Comparison of ENCODE assay signal across 14 cellular contexts in the genomic region with DNA sequence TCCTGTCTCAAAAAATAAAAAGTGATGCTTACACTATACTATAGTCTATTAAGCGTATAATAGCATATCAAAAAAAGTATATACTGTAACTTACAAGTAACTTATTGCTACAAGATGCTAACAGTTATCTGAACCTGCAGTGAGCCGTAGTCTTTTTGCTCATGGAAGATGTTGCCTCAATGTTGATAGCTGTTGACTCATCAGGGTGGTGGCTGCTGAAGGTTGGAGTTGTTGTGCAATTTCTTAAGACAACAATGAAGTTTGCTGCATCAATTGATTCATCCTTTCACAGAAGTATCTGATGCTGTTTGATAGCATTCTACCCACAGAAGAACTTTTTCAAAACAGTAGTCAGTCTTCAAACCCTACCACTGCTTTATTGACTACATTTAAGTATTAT. TPM values are rescaled to one million over a fixed set of nuclear protein-coding genes. Genes with fewer than 3 reads are reported as not detected.
A peak's percentile ranks its signal among the peaks of the same experiment; 100 is the strongest.
DNase-seq lines count a peak whose midpoint lies in the region; ATAC-seq and TF ChIP-seq lines count a peak whose summit lies in the region.
"Had no signal": no experiment of that assay in that cellular context is flagged by ENCODE, and none has a peak within 500 bp of the region (broad histone marks: within the 10 kb centered on the region; RNA-seq: fewer than 3 reads in every experiment).

No MANE protein-coding gene starts in this region.

- no peak for TF ChIP-seq CTCF in BJ (IDR thresholded peaks at IDR 0.05; ENCODE audit: insufficient read depth, low read depth, low read length)
- TF ChIP-seq CTCF in IMR-90 (conservative IDR thresholded peaks at IDR 0.05; ENCODE audit: low read depth, low read length), result no peak
- no peak for TF ChIP-seq CTCF in brain microvascular endothelial cell (IDR thresholded peaks at IDR 0.05; ENCODE audit: low read depth, low read length, missing control alignments)

- no peak overlapping the region for H2BK120ac ChIP-seq in IMR-90 (ENCODE audit: low read depth, low read length)

- peaks cover 5% of the 10 kb centered on the region for H3K9me3 ChIP-seq in IMR-90 (ENCODE audit: control insufficient read depth, insufficient read depth, low read length)
- H3K9me3 ChIP-seq: prostate gland had no signal

- in situ Hi-C loops in IMR-90 (cut with MboI; ENCODE audit: low sequenced_read_pairs), result no loop called here
- in situ Hi-C loops in brain microvascular endothelial cell (cut with HindIII; ENCODE audit: low pct_ligation_motif_present, low sequenced_read_pairs), result no loop called here

- no TSS peak for BruUV-seq in IMR-90 (replicated peaks; lab: Mats Ljungman, UMichigan)

- ATAC-seq in IMR-90 (ENCODE audit: low read depth) (no peak), GM21381 (IDR thresholded peaks at IDR 0.05; ENCODE audit: unreplicated experiment) (no peak), GM21737 (IDR thresholded peaks at IDR 0.05; ENCODE audit: unreplicated experiment) (no peak)

- H2BK20ac ChIP-seq in IMR-90 (ENCODE audit: low read depth, low read length), result no peak overlapping the region

- H3K9me1 ChIP-seq in IMR-90 (ENCODE audit: insufficient read depth, low read length), result no peaks in the 10 kb centered on the region

- no peaks in the 10 kb centered on the region for H3K4me1 ChIP-seq in IMR-90 (ENCODE audit: control insufficient read depth, insufficient read depth, low read length)
- H3K4me1 ChIP-seq: prostate gland had no signal

- no peak overlapping the region for H2BK5ac ChIP-seq in IMR-90 (ENCODE audit: low read depth, low read length, poor library complexity, severe bottlenecking)

- H3K56ac ChIP-seq in IMR-90 (ENCODE audit: extremely low read depth, insufficient read depth, low read length), result no peak overlapping the region

- no peak overlapping the region for H3K4me3 ChIP-seq in BJ (ENCODE audit: low read depth, low read length)
- H3K4me3 ChIP-seq in IMR-90 (ENCODE audit: insufficient read depth, low read depth, low read length), result no peak overlapping the region
- H3K4me3 ChIP-seq in brain microvascular endothelial cell (ENCODE audit: low read depth, low read length), result no peak overlapping the region
- H3K4me3 ChIP-seq: prostate gland had no signal

- no peaks in the 10 kb centered on the region for H3K36me3 ChIP-seq in BJ (ENCODE audit: control insufficient read depth, insufficient read depth, low read length)
- no peaks in the 10 kb centered on the region for H3K36me3 ChIP-seq in IMR-90 (ENCODE audit: control insufficient read depth, insufficient read depth, low read length)
- no peaks in the 10 kb centered on the region for H3K36me3 ChIP-seq in brain microvascular endothelial cell (replicated peaks)
- H3K36me3 ChIP-seq: prostate gland had no signal

- H4K5ac ChIP-seq in IMR-90 (ENCODE audit: low read depth, low read length), result no peak overlapping the region

- no peak overlapping the region for H4K91ac ChIP-seq in IMR-90 (ENCODE audit: insufficient read depth, low read depth, low read length)

- CTCF ChIA-PET in BJ (lab: Yijun Ruan, JAX), result interaction anchor here (1.2 to 1.4 kb wide), 2 partner anchors 8 to 41 kb away, joined by 3 to 5 read pairs; a partner anchor contains a TSS
- CTCF ChIA-PET in IMR-90 (lab: Yijun Ruan, JAX), result no interaction called here

- H3K27ac ChIP-seq in IMR-90 (ENCODE audit: insufficient read depth, low read length) (no peak overlapping the region), brain microvascular endothelial cell (no peak overlapping the region)
- H3K27ac ChIP-seq: prostate gland had no signal

- H3K18ac ChIP-seq in IMR-90 (ENCODE audit: low read depth, low read length), result no peak overlapping the region

- no CpG with 5 or more reads among the region's 2 CpGs for WGBS in IMR-90 (ENCODE audit: extremely low coverage in 2 of 2, insufficient read length in 1 of 2), 2 experiments

- no peak overlapping the region for H2BK15ac ChIP-seq in IMR-90 (ENCODE audit: low read depth, low read length)

- H3K4ac ChIP-seq in IMR-90 (ENCODE audit: low read depth, low read length), result no peak overlapping the region

- no peak overlapping the region for H2AK9ac ChIP-seq in IMR-90 (replicated peaks; ENCODE audit: low read depth, low read length, poor library complexity)

- no peak overlapping the region for H4K8ac ChIP-seq in IMR-90 (ENCODE audit: low read depth in 2 of 2, low read length in 2 of 2)

- no peak overlapping the region for H3K9ac ChIP-seq in IMR-90 (ENCODE audit: low read depth, low read length)

- no peaks in the 10 kb centered on the region for H4K20me1 ChIP-seq in IMR-90 (ENCODE audit: insufficient read depth, low read length)

- dilution Hi-C loops in IMR-90 (cut with HindIII; ENCODE audit: low sequenced_read_pairs, unreplicated experiment), result no loop called here

- H3K27me3 ChIP-seq in BJ (ENCODE audit: control insufficient read depth, insufficient read depth, low read length), result no peaks in the 10 kb centered on the region
- H3K27me3 ChIP-seq in IMR-90 (ENCODE audit: control insufficient read depth, insufficient read depth, low read length), result no peaks in the 10 kb centered on the region
- H3K27me3 ChIP-seq in brain microvascular endothelial cell (replicated peaks), result no peaks in the 10 kb centered on the region

- TF ChIP-seq RAD21 in IMR-90 (IDR thresholded peaks at IDR 0.05; ENCODE audit: low read length), result no peak

- TF ChIP-seq POLR2A in IMR-90 (IDR thresholded peaks at IDR 0.05; ENCODE audit: low read depth, low read length), result no peak

- H3K23ac ChIP-seq in IMR-90 (ENCODE audit: low read depth, low read length), result no peak overlapping the region

- intact Hi-C loops in IMR-90 (cut with micrococcal nuclease), result no loop called here

- no peak overlapping the region for H2AK5ac ChIP-seq in IMR-90 (ENCODE audit: low read depth, low read length)

- H3K14ac ChIP-seq in IMR-90 (replicated peaks; ENCODE audit: low read depth, low read length), result no peak overlapping the region

- no peak overlapping the region for H2AFZ ChIP-seq in IMR-90 (replicated peaks; ENCODE audit: low read length, poor library complexity)

- no peak overlapping the region for H3K4me2 ChIP-seq in IMR-90 (ENCODE audit: low read depth, low read length)

- POLR2A ChIA-PET in BJ (lab: Charles Lee) (no interaction called here), IMR-90 (lab: Charles Lee; ENCODE audit: unreplicated experiment) (no interaction called here)

- DNase-seq in BJ (ENCODE audit: low read depth) (peak; percentile 33), IMR-90 (peak; percentile 79), brain microvascular endothelial cell (peak; percentile 78), kidney glomerular epithelial cell (lab: John Stamatoyannopoulos, UW) (peak; percentile 60), 8988T (no peak), epidermal melanocyte (ENCODE audit: insufficient read length, low spot score) (no peak)
- DNase-seq: activated naive CD8-positive, alpha-beta T cell treated with anti-CD3 and anti-CD28 coated beads, Interleukin-2, amount 10 ng/mL, durations not matched to agents 7 days and 5 days; midbrain; NCI-H2029 treated with DMSO at 0.1 percent for 48 hours; stimulated activated CD4-positive, alpha-beta T cell treated with anti-CD3 and anti-CD28 coated beads, Interleukin-2, amount 100 ng/mL, for 48 hours; stimulated activated naive CD4-positive, alpha-beta T cell treated with Interleukin-2 at 50 U/mL for 16 hours had no signal

- no peaks in the 10 kb centered on the region for H3K79me1 ChIP-seq in IMR-90 (ENCODE audit: low read depth in 1 of 2, low read length in 2 of 2)

TF ChIP-seq in IMR-90, 13 proteins besides CTCF, POLR2A, EP300 and RAD21:
- no peak for TF ChIP-seq MAZ (IDR thresholded peaks at IDR 0.05; ENCODE audit: borderline replicate concordance, low read depth, low read length)
- TF ChIP-seq MXI1 (IDR thresholded peaks at IDR 0.05; ENCODE audit: borderline replicate concordance, low read depth, low read length), result no peak
- peak; percentile 55; the same call in 1 of the 2 replicates for TF ChIP-seq FOS (IDR thresholded peaks at IDR 0.05; ENCODE audit: low read depth, low read length)
- TF ChIP-seq CHD1 (IDR thresholded peaks at IDR 0.05; ENCODE audit: low read depth, low read length), result no peak
- TF ChIP-seq CEBPB (IDR thresholded peaks at IDR 0.05; ENCODE audit: low read depth, low read length), result peak; percentile 98
- no peak for TF ChIP-seq BHLHE40 (IDR thresholded peaks at IDR 0.05; ENCODE audit: low read depth, low read length)

RNA-seq across cellular contexts. Expression of a gene that starts 7.8 kb away (rescaled TPM):
- 1.0 and 2.2 TPM in 2 replicates for polyA plus RNA-seq in BJ (2011; rRNA removed)
- 0.47 and 0.62 TPM in 2 replicates for polyA minus RNA-seq in BJ (2011; rRNA and poly(A)+ RNA removed)
- total RNA-seq in IMR-90 (2012; rRNA removed), result 0.36 and 1.7 TPM in 2 replicates
- 1.9 TPM in 2 replicates for polyA plus RNA-seq in IMR-90 (2012; rRNA removed)
- polyA plus RNA-seq in IMR-90 (2012; cell fraction: cytosol; rRNA removed), result 1.0 and 2.4 TPM in 2 replicates
- polyA plus RNA-seq in IMR-90 (2012; cell fraction: nucleus; rRNA removed; ENCODE audit: low replicate concordance), result 0.62 and 2.0 TPM in 2 replicates

Comparison
In these comparisons a context has a peak if more than half of its experiments do, and no peak if none do; other contexts are left out.
1. DNase-seq: peak in BJ (single experiment), IMR-90 (single experiment), brain microvascular endothelial cell (single experiment) and kidney glomerular epithelial cell (single experiment); none in 8988T (single experiment) and epidermal melanocyte (single experiment).